In genomic region chr16:66552288-66553143, GRCh38 we compare ENCODE assay signal across 1 cellular context.
TF ChIP-seq lines count a peak whose summit lies in the region.

A gene with protein sequence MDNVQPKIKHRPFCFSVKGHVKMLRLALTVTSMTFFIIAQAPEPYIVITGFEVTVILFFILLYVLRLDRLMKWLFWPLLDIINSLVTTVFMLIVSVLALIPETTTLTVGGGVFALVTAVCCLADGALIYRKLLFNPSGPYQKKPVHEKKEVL (plus strand): TSS chr16:66552576. CDS start chr16:66552716, 140 bp downstream.

TF ChIP-seq in HepG2, 621 proteins besides CTCF, POLR2A, EP300 and RAD21 (continued from another document and continues in another):
- peak; percentile 92 for TF ChIP-seq ARID4A (CRISPR knock-in tag; IDR thresholded peaks at IDR 0.05; ENCODE audit: borderline replicate concordance)
- peak; percentile 99; the same call in 1 of the 2 replicates for TF ChIP-seq ZNF816 (CRISPR knock-in tag; IDR thresholded peaks at IDR 0.05; ENCODE audit: borderline replicate concordance)
- TF ChIP-seq GLI4 (CRISPR knock-in tag; IDR thresholded peaks at IDR 0.05; ENCODE audit: borderline replicate concordance): peak; percentile 100
- peak; percentile 41; the same call in 1 of the 2 replicates for TF ChIP-seq GRHL1 (CRISPR knock-in tag; conservative IDR thresholded peaks at IDR 0.05)
- TF ChIP-seq REL (CRISPR knock-in tag; conservative IDR thresholded peaks at IDR 0.05): peak; percentile 100
- peak; percentile 52 for TF ChIP-seq MIXL1 (CRISPR knock-in tag; IDR thresholded peaks at IDR 0.05)
- TF ChIP-seq GMEB2 (CRISPR knock-in tag; IDR thresholded peaks at IDR 0.05; ENCODE audit: low read depth): peak; percentile 53; the same call in 1 of the 2 replicates
- TF ChIP-seq, protein P1, sequence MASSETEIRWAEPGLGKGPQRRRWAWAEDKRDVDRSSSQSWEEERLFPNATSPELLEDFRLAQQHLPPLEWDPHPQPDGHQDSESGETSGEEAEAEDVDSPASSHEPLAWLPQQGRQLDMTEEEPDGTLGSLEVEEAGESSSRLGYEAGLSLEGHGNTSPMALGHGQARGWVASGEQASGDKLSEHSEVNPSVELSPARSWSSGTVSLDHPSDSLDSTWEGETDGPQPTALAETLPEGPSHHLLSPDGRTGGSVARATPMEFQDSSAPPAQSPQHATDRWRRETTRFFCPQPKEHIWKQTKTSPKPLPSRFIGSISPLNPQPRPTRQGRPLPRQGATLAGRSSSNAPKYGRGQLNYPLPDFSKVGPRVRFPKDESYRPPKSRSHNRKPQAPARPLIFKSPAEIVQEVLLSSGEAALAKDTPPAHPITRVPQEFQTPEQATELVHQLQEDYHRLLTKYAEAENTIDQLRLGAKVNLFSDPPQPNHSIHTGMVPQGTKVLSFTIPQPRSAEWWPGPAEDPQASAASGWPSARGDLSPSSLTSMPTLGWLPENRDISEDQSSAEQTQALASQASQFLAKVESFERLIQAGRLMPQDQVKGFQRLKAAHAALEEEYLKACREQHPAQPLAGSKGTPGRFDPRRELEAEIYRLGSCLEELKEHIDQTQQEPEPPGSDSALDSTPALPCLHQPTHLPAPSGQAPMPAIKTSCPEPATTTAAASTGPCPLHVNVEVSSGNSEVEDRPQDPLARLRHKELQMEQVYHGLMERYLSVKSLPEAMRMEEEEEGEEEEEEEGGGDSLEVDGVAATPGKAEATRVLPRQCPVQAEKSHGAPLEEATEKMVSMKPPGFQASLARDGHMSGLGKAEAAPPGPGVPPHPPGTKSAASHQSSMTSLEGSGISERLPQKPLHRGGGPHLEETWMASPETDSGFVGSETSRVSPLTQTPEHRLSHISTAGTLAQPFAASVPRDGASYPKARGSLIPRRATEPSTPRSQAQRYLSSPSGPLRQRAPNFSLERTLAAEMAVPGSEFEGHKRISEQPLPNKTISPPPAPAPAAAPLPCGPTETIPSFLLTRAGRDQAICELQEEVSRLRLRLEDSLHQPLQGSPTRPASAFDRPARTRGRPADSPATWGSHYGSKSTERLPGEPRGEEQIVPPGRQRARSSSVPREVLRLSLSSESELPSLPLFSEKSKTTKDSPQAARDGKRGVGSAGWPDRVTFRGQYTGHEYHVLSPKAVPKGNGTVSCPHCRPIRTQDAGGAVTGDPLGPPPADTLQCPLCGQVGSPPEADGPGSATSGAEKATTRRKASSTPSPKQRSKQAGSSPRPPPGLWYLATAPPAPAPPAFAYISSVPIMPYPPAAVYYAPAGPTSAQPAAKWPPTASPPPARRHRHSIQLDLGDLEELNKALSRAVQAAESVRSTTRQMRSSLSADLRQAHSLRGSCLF (CRISPR knock-in tag; IDR thresholded peaks at IDR 0.05; ENCODE audit: borderline replicate concordance): peak; percentile 98
- peak; percentile 80; the same call in 1 of the 2 replicates for TF ChIP-seq SIX4 (CRISPR knock-in tag; IDR thresholded peaks at IDR 0.05)
- peak; percentile 100 for TF ChIP-seq ZNF280B (CRISPR knock-in tag; IDR thresholded peaks at IDR 0.05; ENCODE audit: borderline replicate concordance)
- peak; percentile 83 for TF ChIP-seq AGO1 (IDR thresholded peaks at IDR 0.05; ENCODE audit: low read depth, low read length, poor library complexity, severe bottlenecking)
- TF ChIP-seq ZNF253 (CRISPR knock-in tag; IDR thresholded peaks at IDR 0.05; ENCODE audit: borderline replicate concordance): peak; percentile 73; the same call in 1 of the 2 replicates
- TF ChIP-seq PHB2 (IDR thresholded peaks at IDR 0.05; ENCODE audit: partially characterized antibody): no peak
- TF ChIP-seq ZBTB7A (CRISPR knock-in tag; IDR thresholded peaks at IDR 0.05): peak; percentile 98
- no peak for TF ChIP-seq SRSF9 (IDR thresholded peaks at IDR 0.05; ENCODE audit: borderline replicate concordance, insufficient read depth, low read depth, low read length, poor library complexity, severe bottlenecking)
- no peak for TF ChIP-seq CENPX (CRISPR knock-in tag; IDR thresholded peaks at IDR 0.05)
- peak; percentile 89 for TF ChIP-seq SP4 (CRISPR knock-in tag; IDR thresholded peaks at IDR 0.05)
- TF ChIP-seq, protein P2, sequence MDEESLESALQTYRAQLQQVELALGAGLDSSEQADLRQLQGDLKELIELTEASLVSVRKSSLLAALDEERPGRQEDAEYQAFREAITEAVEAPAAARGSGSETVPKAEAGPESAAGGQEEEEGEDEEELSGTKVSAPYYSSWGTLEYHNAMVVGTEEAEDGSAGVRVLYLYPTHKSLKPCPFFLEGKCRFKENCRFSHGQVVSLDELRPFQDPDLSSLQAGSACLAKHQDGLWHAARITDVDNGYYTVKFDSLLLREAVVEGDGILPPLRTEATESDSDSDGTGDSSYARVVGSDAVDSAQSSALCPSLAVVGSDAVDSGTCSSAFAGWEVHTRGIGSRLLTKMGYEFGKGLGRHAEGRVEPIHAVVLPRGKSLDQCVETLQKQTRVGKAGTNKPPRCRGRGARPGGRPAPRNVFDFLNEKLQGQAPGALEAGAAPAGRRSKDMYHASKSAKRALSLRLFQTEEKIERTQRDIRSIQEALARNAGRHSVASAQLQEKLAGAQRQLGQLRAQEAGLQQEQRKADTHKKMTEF (CRISPR knock-in tag; IDR thresholded peaks at IDR 0.05): peak; percentile 94; the same call in 1 of the 2 replicates
- TF ChIP-seq THAP11 (CRISPR knock-in tag; IDR thresholded peaks at IDR 0.05): peak; percentile 81
- peak; percentile 95 for TF ChIP-seq SALL2 (CRISPR knock-in tag; IDR thresholded peaks at IDR 0.05)
- TF ChIP-seq ZNF672 (CRISPR knock-in tag; IDR thresholded peaks at IDR 0.05): peak; percentile 98
- TF ChIP-seq, protein P3, sequence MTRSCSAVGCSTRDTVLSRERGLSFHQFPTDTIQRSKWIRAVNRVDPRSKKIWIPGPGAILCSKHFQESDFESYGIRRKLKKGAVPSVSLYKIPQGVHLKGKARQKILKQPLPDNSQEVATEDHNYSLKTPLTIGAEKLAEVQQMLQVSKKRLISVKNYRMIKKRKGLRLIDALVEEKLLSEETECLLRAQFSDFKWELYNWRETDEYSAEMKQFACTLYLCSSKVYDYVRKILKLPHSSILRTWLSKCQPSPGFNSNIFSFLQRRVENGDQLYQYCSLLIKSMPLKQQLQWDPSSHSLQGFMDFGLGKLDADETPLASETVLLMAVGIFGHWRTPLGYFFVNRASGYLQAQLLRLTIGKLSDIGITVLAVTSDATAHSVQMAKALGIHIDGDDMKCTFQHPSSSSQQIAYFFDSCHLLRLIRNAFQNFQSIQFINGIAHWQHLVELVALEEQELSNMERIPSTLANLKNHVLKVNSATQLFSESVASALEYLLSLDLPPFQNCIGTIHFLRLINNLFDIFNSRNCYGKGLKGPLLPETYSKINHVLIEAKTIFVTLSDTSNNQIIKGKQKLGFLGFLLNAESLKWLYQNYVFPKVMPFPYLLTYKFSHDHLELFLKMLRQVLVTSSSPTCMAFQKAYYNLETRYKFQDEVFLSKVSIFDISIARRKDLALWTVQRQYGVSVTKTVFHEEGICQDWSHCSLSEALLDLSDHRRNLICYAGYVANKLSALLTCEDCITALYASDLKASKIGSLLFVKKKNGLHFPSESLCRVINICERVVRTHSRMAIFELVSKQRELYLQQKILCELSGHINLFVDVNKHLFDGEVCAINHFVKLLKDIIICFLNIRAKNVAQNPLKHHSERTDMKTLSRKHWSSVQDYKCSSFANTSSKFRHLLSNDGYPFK (CRISPR knock-in tag; IDR thresholded peaks at IDR 0.05; ENCODE audit: borderline replicate concordance): peak; percentile 94; the same call in 1 of the 2 replicates
- TF ChIP-seq NBN (conservative IDR thresholded peaks at IDR 0.05): no peak
- peak; percentile 99 for TF ChIP-seq ZNF883 (CRISPR knock-in tag; IDR thresholded peaks at IDR 0.05; ENCODE audit: not compliant biosample characterization)
- no peak for TF ChIP-seq ZNF207 (IDR thresholded peaks at IDR 0.05; ENCODE audit: borderline replicate concordance)
- peak; percentile 100 for TF ChIP-seq ZIK1 (CRISPR knock-in tag; IDR thresholded peaks at IDR 0.05; ENCODE audit: borderline replicate concordance, low read depth)
- peak; percentile 97 for TF ChIP-seq MEF2D (CRISPR knock-in tag; IDR thresholded peaks at IDR 0.05)
- peak; percentile 97 for TF ChIP-seq ZNF136 (CRISPR knock-in tag; IDR thresholded peaks at IDR 0.05; ENCODE audit: low read depth)
- peak; percentile 84; the same call in 1 of the 2 replicates for TF ChIP-seq E2F2 (CRISPR knock-in tag; IDR thresholded peaks at IDR 0.05; ENCODE audit: borderline replicate concordance)
- peak; percentile 99 for TF ChIP-seq ZNF570 (CRISPR knock-in tag; IDR thresholded peaks at IDR 0.05; ENCODE audit: borderline replicate concordance)
- TF ChIP-seq SATB2 (CRISPR knock-in tag; IDR thresholded peaks at IDR 0.05): peak; percentile 94; the same call in 1 of the 2 replicates
- peak; percentile 89; the same call in 1 of the 2 replicates for TF ChIP-seq PAWR (CRISPR knock-in tag; IDR thresholded peaks at IDR 0.05; ENCODE audit: borderline replicate concordance)
- TF ChIP-seq DR1 (CRISPR knock-in tag; IDR thresholded peaks at IDR 0.05): peak; percentile 91
- no peak; the same call in 1 of the 2 replicates for TF ChIP-seq ZNF720 (CRISPR knock-in tag; IDR thresholded peaks at IDR 0.05)
- peak; percentile 99 for TF ChIP-seq ZNF776 (CRISPR knock-in tag; IDR thresholded peaks at IDR 0.05)
- no peak for TF ChIP-seq DBP (CRISPR knock-in tag; IDR thresholded peaks at IDR 0.05; ENCODE audit: not compliant biosample characterization)
